Comparison of ENCODE assay signal across 2 cellular contexts in the genomic region with DNA sequence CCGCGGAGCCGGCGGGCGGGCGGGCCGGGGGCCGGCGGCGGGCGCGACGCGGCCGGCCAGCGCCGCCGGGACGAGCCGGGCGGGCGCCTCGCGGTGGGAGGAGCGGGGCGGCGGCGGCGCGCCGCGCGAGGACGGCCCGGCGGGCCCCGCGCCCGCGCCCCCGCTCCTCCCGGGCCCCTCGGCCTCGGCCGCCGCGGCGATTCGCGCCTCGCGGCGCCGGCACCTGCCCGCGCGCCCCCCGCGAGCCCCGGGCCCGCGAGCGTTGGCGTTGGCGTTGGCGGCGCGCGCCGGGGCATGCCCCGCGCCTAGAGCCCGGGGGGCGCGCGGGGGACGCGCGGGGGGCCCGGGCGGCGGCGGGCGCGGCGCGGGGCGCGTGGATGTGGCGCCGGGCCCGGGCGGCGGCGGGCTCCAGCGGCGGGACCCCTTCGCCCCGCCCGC.
TF ChIP-seq lines count a peak whose summit lies in the region.

Gene SKI, plus strand, starts transcription at position 163 of the 438 bp plus-strand sequence. CDS start 448 bp downstream, outside the sequence.

TF ChIP-seq in SK-N-SH, 30 proteins besides CTCF, POLR2A, EP300 and RAD21 (continued from another document):
- TF ChIP-seq, protein P1, sequence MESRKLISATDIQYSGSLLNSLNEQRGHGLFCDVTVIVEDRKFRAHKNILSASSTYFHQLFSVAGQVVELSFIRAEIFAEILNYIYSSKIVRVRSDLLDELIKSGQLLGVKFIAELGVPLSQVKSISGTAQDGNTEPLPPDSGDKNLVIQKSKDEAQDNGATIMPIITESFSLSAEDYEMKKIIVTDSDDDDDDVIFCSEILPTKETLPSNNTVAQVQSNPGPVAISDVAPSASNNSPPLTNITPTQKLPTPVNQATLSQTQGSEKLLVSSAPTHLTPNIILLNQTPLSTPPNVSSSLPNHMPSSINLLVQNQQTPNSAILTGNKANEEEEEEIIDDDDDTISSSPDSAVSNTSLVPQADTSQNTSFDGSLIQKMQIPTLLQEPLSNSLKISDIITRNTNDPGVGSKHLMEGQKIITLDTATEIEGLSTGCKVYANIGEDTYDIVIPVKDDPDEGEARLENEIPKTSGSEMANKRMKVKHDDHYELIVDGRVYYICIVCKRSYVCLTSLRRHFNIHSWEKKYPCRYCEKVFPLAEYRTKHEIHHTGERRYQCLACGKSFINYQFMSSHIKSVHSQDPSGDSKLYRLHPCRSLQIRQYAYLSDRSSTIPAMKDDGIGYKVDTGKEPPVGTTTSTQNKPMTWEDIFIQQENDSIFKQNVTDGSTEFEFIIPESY (IDR thresholded peaks at IDR 0.05; ENCODE audit: borderline replicate concordance, low read depth): no peak
- TF ChIP-seq MXI1 (IDR thresholded peaks at IDR 0.05; ENCODE audit: low read depth, low read length) (no peak), FOXM1 (IDR thresholded peaks at IDR 0.05; ENCODE audit: low read depth) (no peak), FOXJ3 (CRISPR knock-in tag; IDR thresholded peaks at IDR 0.05) (no peak), NFIC (IDR thresholded peaks at IDR 0.05; ENCODE audit: borderline replicate concordance) (no peak), GABPA (IDR thresholded peaks at IDR 0.05; ENCODE audit: low read depth) (no peak), TCF12 (IDR thresholded peaks at IDR 0.05) (no peak), PBX3 (IDR thresholded peaks at IDR 0.05) (no peak), JUND (IDR thresholded peaks at IDR 0.05) (no peak), TEAD4 (IDR thresholded peaks at IDR 0.05; ENCODE audit: borderline replicate concordance, insufficient read depth) (no peak), REST (IDR thresholded peaks at IDR 0.05; ENCODE audit: low read depth, low read length) (no peak)

TF ChIP-seq in SK-N-SH treated with all-trans-retinoic acid at 6 μM for 48 hours, 23 proteins besides CTCF, POLR2A, EP300 and RAD21 (continued from another document):
- TF ChIP-seq TSHZ2 (CRISPR knock-in tag; IDR thresholded peaks at IDR 0.05) (no peak), ESRRG (CRISPR knock-in tag; IDR thresholded peaks at IDR 0.05) (no peak), ARNTL (CRISPR knock-in tag; IDR thresholded peaks at IDR 0.05; ENCODE audit: borderline replicate concordance, low read depth) (no peak)
TF ChIP-seq in SK-N-SH treated with all-trans-retinoic acid at 6 μM for 48 hours: peak in this region for 0.
